In genomic region chr2:10158681-10159080, GRCh38 we compare ENCODE assay signal across 21 cellular contexts. TPM values are rescaled to one million over a fixed set of nuclear protein-coding genes. Genes with fewer than 3 reads are reported as not detected.
"Had no signal": no experiment of that assay in that cellular context is flagged by ENCODE, and none has a peak within 500 bp of the region (broad histone marks: within the 10 kb centered on the region; RNA-seq: fewer than 3 reads in every experiment).

No MANE protein-coding gene starts in this region.

- H3K36me3 Mint-ChIP-seq: immature natural killer cell had no signal

- ATAC-seq: activated naive CD8-positive, alpha-beta T cell treated with anti-CD3 and anti-CD28 coated beads, Interleukin-2, amount 50 U/mL, for 24 hours; esophagus mucosa; naive thymus-derived CD4-positive, alpha-beta T cell; psoas muscle; stimulated activated effector memory CD8-positive, alpha-beta T cell treated with anti-CD3 and anti-CD28 coated beads, Interleukin-12 subunit alpha, Interleukin-12 subunit beta, amount 100 ng/mL, for 72 hours had no signal

- H3K4me1 ChIP-seq: psoas muscle had no signal

- H3K4me3 Mint-ChIP-seq: activated naive CD4-positive, alpha-beta T cell treated with anti-CD3 and anti-CD28 coated beads for 36 hours; activated naive CD8-positive, alpha-beta T cell treated with anti-CD3 and anti-CD28 coated beads, Interleukin-2, amount 50 U/mL, for 24 hours; activated T-cell treated with anti-CD3 and anti-CD28 coated beads, Interleukin-2, amount 50 U/mL, for 24 hours; immature natural killer cell; stimulated activated effector memory CD8-positive, alpha-beta T cell treated with anti-CD3 and anti-CD28 coated beads, Interleukin-12 subunit alpha, Interleukin-12 subunit beta, amount 100 ng/mL, for 72 hours had no signal

- H3K27ac Mint-ChIP-seq: activated naive CD4-positive, alpha-beta T cell treated with anti-CD3 and anti-CD28 coated beads for 36 hours; activated naive CD8-positive, alpha-beta T cell treated with anti-CD3 and anti-CD28 coated beads, Interleukin-2, amount 50 U/mL, for 24 hours; activated T-cell treated with anti-CD3 and anti-CD28 coated beads, Interleukin-2, amount 50 U/mL, for 24 hours; immature natural killer cell; stimulated activated effector memory CD8-positive, alpha-beta T cell treated with anti-CD3 and anti-CD28 coated beads, Interleukin-12 subunit alpha, Interleukin-12 subunit beta, amount 100 ng/mL, for 72 hours had no signal

- H3K27ac ChIP-seq: hepatocyte, left ventricle myocardium inferior, psoas muscle, right atrium auricular region, SK-N-MC, transverse colon had no signal

- H3K9me3 ChIP-seq: left ventricle myocardium inferior, psoas muscle, right atrium auricular region, transverse colon had no signal

- DNase-seq: activated CD8-positive, alpha-beta memory T cell treated with anti-CD3 and anti-CD28 coated beads for 24 hours; activated CD8-positive, alpha-beta memory T cell treated with anti-CD3 and anti-CD28 coated beads, Interleukin-2, amount 50 U/mL, for 4 hours; activated naive CD4-positive, alpha-beta T cell treated with anti-CD3 and anti-CD28 coated beads for 36 hours; activated naive CD8-positive, alpha-beta T cell treated with anti-CD3 and anti-CD28 coated beads, Interleukin-2, amount 50 U/mL, for 24 hours; activated T-cell treated with anti-CD3 and anti-CD28 coated beads, Interleukin-2, amount 50 U/mL, for 24 hours; cerebellar nuclear complex; cortex of kidney; effector CD4-positive, alpha-beta T cell; glutamatergic neuron; immature natural killer cell; left ventricle myocardium inferior; naive thymus-derived CD4-positive, alpha-beta T cell; psoas muscle; stimulated activated CD4-positive, alpha-beta T cell treated with anti-CD3 and anti-CD28 coated beads, Interleukin-12 subunit alpha, Interleukin-12 subunit beta, amount 100 ng/mL, for 4 hours; SW 1271; transverse colon had no signal

- H3K36me3 ChIP-seq: left ventricle myocardium inferior, right atrium auricular region, transverse colon had no signal

- H3K4me3 ChIP-seq: hepatocyte, left ventricle myocardium inferior, psoas muscle, right atrium auricular region, SK-N-MC, transverse colon had no signal

- H3K27me3 ChIP-seq: hepatocyte, right atrium auricular region, transverse colon had no signal

- H3K9me3 Mint-ChIP-seq: activated naive CD4-positive, alpha-beta T cell treated with anti-CD3 and anti-CD28 coated beads for 36 hours; activated naive CD8-positive, alpha-beta T cell treated with anti-CD3 and anti-CD28 coated beads, Interleukin-2, amount 50 U/mL, for 24 hours; activated T-cell treated with anti-CD3 and anti-CD28 coated beads, Interleukin-2, amount 50 U/mL, for 24 hours; immature natural killer cell; naive thymus-derived CD4-positive, alpha-beta T cell; stimulated activated effector memory CD8-positive, alpha-beta T cell treated with anti-CD3 and anti-CD28 coated beads, Interleukin-12 subunit alpha, Interleukin-12 subunit beta, amount 100 ng/mL, for 72 hours had no signal

- H3K27me3 Mint-ChIP-seq: activated naive CD8-positive, alpha-beta T cell treated with anti-CD3 and anti-CD28 coated beads, Interleukin-2, amount 50 U/mL, for 24 hours; activated T-cell treated with anti-CD3 and anti-CD28 coated beads, Interleukin-2, amount 50 U/mL, for 24 hours; naive thymus-derived CD4-positive, alpha-beta T cell had no signal

RNA-seq across cellular contexts. Expression of gene RRM2, which starts 36.1 kb away (rescaled TPM):
- polyA plus RNA-seq: naive thymus-derived CD4-positive, alpha-beta T cell had no signal
